5 cellular contexts compared by ENCODE assay signal in genomic region chr18:11043694-11044093, GRCh38.
"Had no signal": no experiment of that assay in that cellular context is flagged by ENCODE, and none has a peak within 500 bp of the region (broad histone marks: within the 10 kb centered on the region; RNA-seq: fewer than 3 reads in every experiment).

No MANE protein-coding gene starts in this region.

- H2AFZ ChIP-seq: GM23338 had no signal

- H3K4me2 ChIP-seq: GM23338, KMS-11 had no signal

- ATAC-seq: GM23338 had no signal

- H3K4me3 ChIP-seq: GM23338 had no signal

- H3K9ac ChIP-seq: KMS-11 had no signal

- H3K27ac ChIP-seq: KMS-11 had no signal

- DNase-seq: H9, HCEC 1CT, KBM-7 had no signal
